In the genomic region with DNA sequence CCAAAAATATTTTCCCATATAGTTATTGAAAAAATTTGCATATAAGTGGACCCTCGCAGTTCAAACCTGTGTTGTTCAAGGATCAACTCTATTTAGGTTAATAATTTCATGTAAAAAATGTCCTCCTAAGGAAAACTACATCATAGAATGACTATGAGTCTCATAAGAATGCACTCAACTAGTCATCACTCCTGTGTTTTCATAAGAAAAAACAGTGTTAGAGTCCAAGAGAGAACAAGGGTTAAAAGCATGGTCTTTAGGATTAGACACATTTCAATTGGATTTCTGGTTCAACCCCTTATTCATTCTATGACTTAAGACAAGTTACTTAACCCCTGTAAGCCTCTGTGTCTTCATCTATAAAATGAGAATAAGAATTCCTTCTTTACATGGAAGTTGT, we compare ENCODE assay signal across 20 cellular contexts. TPM values are rescaled to one million over a fixed set of nuclear protein-coding genes. Genes with fewer than 3 reads are reported as not detected.
A peak's percentile ranks its signal among the peaks of the same experiment; 100 is the strongest.
DNase-seq lines count a peak whose midpoint lies in the region; ATAC-seq and TF ChIP-seq lines count a peak whose summit lies in the region.
"Had no signal": no experiment of that assay in that cellular context is flagged by ENCODE, and none has a peak within 500 bp of the region (broad histone marks: within the 10 kb centered on the region; RNA-seq: fewer than 3 reads in every experiment).

No MANE protein-coding gene starts in this region.

- H3K9ac ChIP-seq in fibroblast of lung (ENCODE audit: insufficient read depth, low read length): no peak overlapping the region
- peak overlapping the region in 1 of 2 donors; percentile 26 for H3K9ac ChIP-seq in stomach smooth muscle (ENCODE audit: low read length in 2 of 2)

- H3K9me3 Mint-ChIP-seq in HFFc6 (no peaks in the 10 kb centered on the region), natural killer cell (no peaks in the 10 kb centered on the region)

- H3K36me3 Mint-ChIP-seq in HFFc6 (ENCODE audit: low read depth): peaks cover 69% of the 10 kb centered on the region
- H3K36me3 Mint-ChIP-seq in natural killer cell: no peaks in the 10 kb centered on the region

- peaks cover 90% of the 10 kb centered on the region for H3K79me2 ChIP-seq in fibroblast of lung (ENCODE audit: control insufficient read depth, insufficient read depth, low read length)

- H3K27me3 ChIP-seq in fibroblast of lung (ENCODE audit: control insufficient read depth, insufficient read depth, low read length) (no peaks in the 10 kb centered on the region), muscle layer of duodenum (ENCODE audit: low read depth, low read length) (no peaks in the 10 kb centered on the region), stomach smooth muscle (ENCODE audit: control insufficient read depth in 1 of 2, insufficient read depth in 2 of 2, low read length in 2 of 2) (no peaks in the 10 kb centered on the region)
- H3K27me3 ChIP-seq: BE2C, SJSA1 had no signal

- H3K4me3 ChIP-seq in fibroblast of lung (replicated peaks in 1 of 4; ENCODE audit: control extremely low read depth in 1 of 4, insufficient read depth in 1 of 4, low read depth in 3 of 4, low read length in 4 of 4) (no peak overlapping the region), muscle layer of duodenum (ENCODE audit: low read depth in 1 of 2, low read length in 2 of 2) (no peak overlapping the region), stomach smooth muscle (ENCODE audit: low read length in 2 of 2) (no peak overlapping the region)
- H3K4me3 ChIP-seq: SJSA1 had no signal

- DNase-seq in HFFc6 (peak; percentile 21), fibroblast of lung (ENCODE audit: low read depth in 2 of 2) (peak; percentile 35 to 58), LoVo (ENCODE audit: low spot score) (no peak), natural killer cell (no peak)
- DNase-seq in activated T-cell treated with anti-CD3 and anti-CD28 coated beads, Interleukin-2, amount 50 U/mL, for 1 hour: no peak
- DNase-seq: BE2C, DMS53, EL, GF-D8, KBM-7, NCI-H1105, NCI-H146, NCI-H2029, NCI-H2171, NCI-H524, NCI-H774 had no signal

- H2AFZ ChIP-seq in fibroblast of lung (ENCODE audit: low read length): no peak overlapping the region

- peaks cover 2% of the 10 kb centered on the region; the same call in 1 of the 2 replicates for H3K27me3 Mint-ChIP-seq in HFFc6 (ENCODE audit: insufficient read depth)
- H3K27me3 Mint-ChIP-seq in natural killer cell (ENCODE audit: low read depth in 2 of 2): peaks cover 52 to 73% of the 10 kb centered on the region in 2 donors

- no peak overlapping the region for H3K4me3 Mint-ChIP-seq in HFFc6
- no peak overlapping the region for H3K4me3 Mint-ChIP-seq in natural killer cell

- H3K27ac ChIP-seq in fibroblast of lung (ENCODE audit: insufficient read depth, low read length) (no peak overlapping the region), muscle layer of duodenum (ENCODE audit: low read length) (peak overlapping the region; percentile 56), stomach smooth muscle (ENCODE audit: low read length) (peak overlapping the region; percentile 97)
- H3K27ac ChIP-seq: SJSA1 had no signal

- peaks cover 84% of the 10 kb centered on the region for H3K4me1 Mint-ChIP-seq in HFFc6 (ENCODE audit: low read depth)
- peaks cover 0 to 5% of the 10 kb centered on the region in 2 donors for H3K4me1 Mint-ChIP-seq in natural killer cell

- no peaks in the 10 kb centered on the region for H3K4me1 ChIP-seq in fibroblast of lung (ENCODE audit: control insufficient read depth, extremely low read depth, insufficient read depth, low read length)
- H3K4me1 ChIP-seq in muscle layer of duodenum (ENCODE audit: control insufficient read depth in 1 of 2, insufficient read depth in 2 of 2, low read length in 2 of 2): peaks cover 0 to 23% of the 10 kb centered on the region in 2 donors
- H3K4me1 ChIP-seq in stomach smooth muscle (ENCODE audit: control insufficient read depth, insufficient read depth, low read length): peaks cover 39% of the 10 kb centered on the region

- H4K20me1 ChIP-seq in fibroblast of lung (ENCODE audit: control insufficient read depth, extremely low read depth, insufficient read depth, low read length): no peaks in the 10 kb centered on the region

- no peak for TF ChIP-seq CTCF in HFFc6 (IDR thresholded peaks at IDR 0.05)
- TF ChIP-seq CTCF in fibroblast of lung (conservative IDR thresholded peaks at IDR 0.05 in 1 of 2, IDR thresholded peaks at IDR 0.05 in 1 of 2; ENCODE audit: low read depth in 1 of 2, low read length in 2 of 2): no peak
- no peak for TF ChIP-seq CTCF in natural killer cell (IDR thresholded peaks at IDR 0.05)

- H3K9me3 ChIP-seq in fibroblast of lung (ENCODE audit: control insufficient read depth, insufficient read depth, low read depth, low read length) (no peaks in the 10 kb centered on the region), muscle layer of duodenum (ENCODE audit: control insufficient read depth in 1 of 2, low read length in 2 of 2) (no peaks in the 10 kb centered on the region), stomach smooth muscle (ENCODE audit: control insufficient read depth in 2 of 2, low read length in 2 of 2) (no peaks in the 10 kb centered on the region)
- H3K9me3 ChIP-seq: BE2C, SJSA1 had no signal

- ATAC-seq in natural killer cell: no peak
- ATAC-seq: HepG2 had no signal

- peak overlapping the region; percentile 50 for H3K27ac Mint-ChIP-seq in HFFc6
- no peak overlapping the region for H3K27ac Mint-ChIP-seq in natural killer cell

- intact Hi-C loops in natural killer cell (cut with micrococcal nuclease): no loop called here

- H3K36me3 ChIP-seq in fibroblast of lung (ENCODE audit: control insufficient read depth, insufficient read depth, low read length) (peaks cover 7% of the 10 kb centered on the region), muscle layer of duodenum (ENCODE audit: control insufficient read depth in 1 of 2, insufficient read depth in 2 of 2, low read length in 2 of 2) (no peaks in the 10 kb centered on the region), stomach smooth muscle (ENCODE audit: control insufficient read depth in 2 of 2, insufficient read depth in 2 of 2, low read length in 2 of 2) (peaks cover 3 to 6% of the 10 kb centered on the region in 2 donors)
- H3K36me3 ChIP-seq: BE2C had no signal

- no peak overlapping the region for H3K4me2 ChIP-seq in fibroblast of lung (ENCODE audit: extremely low read depth, insufficient read depth, low read length)

RNA-seq across cellular contexts. Expression of a gene that starts 5.1 kb away (rescaled TPM):
- total RNA-seq in HFFc6 (2021; fragmentation: NEBNext Ultra II Directional; extraction: Animal tissue kit (Norgen Biotek cat#: 25700)): 100 to 1,000 TPM; 150 to 237 (median 184) TPM
- total RNA-seq in fibroblast of lung (21.8 and 27.7 TPM in 2 replicates), natural killer cell (1 to 10 TPM in 1 of 3 donors, under 1 TPM in 1, not detected in 1; 0.07 to 1.0 TPM)
- 120 and 195 TPM in 2 replicates for polyA plus RNA-seq in fibroblast of lung
- 89.0 and 144 TPM in 2 replicates for polyA plus RNA-seq in fibroblast of lung (2012)
- 88.0 and 124 TPM in 2 replicates for polyA minus RNA-seq in fibroblast of lung (ENCODE audit: low replicate concordance)

Comparison
In these comparisons a context has a peak if more than half of its experiments do, and no peak if none do; other contexts are left out.
1. DNase-seq: peak in HFFc6 (single experiment) and fibroblast of lung (2 of 2); none in LoVo (single experiment), natural killer cell (single experiment) and activated T-cell treated with anti-CD3 and anti-CD28 coated beads, Interleukin-2, amount 50 U/mL, for 1 hour (single experiment).
2. RNA of a gene that starts 5.1 kb away (total RNA-seq): 150 to 237 TPM in HFFc6 and 21.8 to 27.7 TPM in fibroblast of lung; 0.07 to 1.0 TPM in natural killer cell; every median in the first group is over 10 times any median in the second.